ENCODE assay signal across 9 cellular contexts in genomic region chr17:44779211-44780025, GRCh38. TPM values are rescaled to one million over a fixed set of nuclear protein-coding genes. Genes with fewer than 3 reads are reported as not detected.
DNase-seq lines count a peak whose midpoint lies in the region; ATAC-seq and TF ChIP-seq lines count a peak whose summit lies in the region.
"Had no signal": no experiment of that assay in that cellular context is flagged by ENCODE, and none has a peak within 500 bp of the region (broad histone marks: within the 10 kb centered on the region; RNA-seq: fewer than 3 reads in every experiment).

No MANE protein-coding gene starts in this region.

- TF ChIP-seq POLR2A in esophagus squamous epithelium (IDR thresholded peaks at IDR 0.05), result no peak

- CTCF ChIA-PET in CD8-positive, alpha-beta memory T cell (lab: Charles Lee), result interaction anchor here (0.7 to 9.4 kb wide), 12 partner anchors 8 to 356 kb away, joined by 3 to 141 read pairs (median 4); partner anchors contain the start of gene ACBD4

- H3K36me3 Mint-ChIP-seq in CD8-positive, alpha-beta memory T cell, result no peaks in the 10 kb centered on the region
- no peaks in the 10 kb centered on the region for H3K36me3 Mint-ChIP-seq in naive B cell

- peak; percentile 70 to 82 (median 75) for DNase-seq in CD8-positive, alpha-beta memory T cell
- DNase-seq in OCI-M1 (lab: John Stamatoyannopoulos, UW) (peak; percentile 84), esophagus squamous epithelium (lab: John Stamatoyannopoulos, UW) (no peak), naive B cell (peak; percentile 72), middle frontal gyrus (ENCODE audit: extremely low spot score, low spot score) (no peak)
- peak; percentile 88 to 91 for DNase-seq in activated T-cell treated with anti-CD3 and anti-CD28 coated beads, Interleukin-2, amount 50 U/mL, for 48 hours
- DNase-seq in stimulated activated CD8-positive, alpha-beta memory T cell treated with anti-CD3 and anti-CD28 coated beads, Interleukin-7, amount 100 ng/mL, for 1 hour (ENCODE audit: low read depth in 2 of 2), result peak; percentile 60 to 74

- POLR2A ChIA-PET in CD8-positive, alpha-beta memory T cell (lab: Charles Lee), result interaction anchor here (0.8 kb wide), 1 partner anchor 120 kb away, joined by 5 read pairs; the partner anchor contains the start of gene EFTUD2

- no peaks in the 10 kb centered on the region for H3K9me3 ChIP-seq in CD8-positive, alpha-beta memory T cell (ENCODE audit: low read length)
- H3K9me3 ChIP-seq in HUES48 (ENCODE audit: control insufficient read depth, insufficient read depth, low read length) (no peaks in the 10 kb centered on the region), esophagus squamous epithelium (no peaks in the 10 kb centered on the region)

- TF ChIP-seq CTCF in esophagus squamous epithelium (IDR thresholded peaks at IDR 0.05), result peak; percentile 75 to 90 (median 83)

- 9 to 19% methylated on average over 8 to 12 of the region's 36 CpGs for WGBS in esophagus squamous epithelium, 2 donors

- H3K9me3 Mint-ChIP-seq in CD8-positive, alpha-beta memory T cell, result no peaks in the 10 kb centered on the region
- H3K9me3 Mint-ChIP-seq in naive B cell, result no peaks in the 10 kb centered on the region

- ATAC-seq in naive B cell (ENCODE audit: low read depth in 2 of 2), result peak; percentile 24 to 39

- peak overlapping the region; percentile 70 for H3K4me3 ChIP-seq in CD8-positive, alpha-beta memory T cell (ENCODE audit: low read length)
- H3K4me3 ChIP-seq in HUES48 (ENCODE audit: low read depth, low read length), result peak overlapping the region; percentile 59
- peak overlapping the region in 3 of 4 donors; percentile 32 to 63 (median 35) for H3K4me3 ChIP-seq in esophagus squamous epithelium
- H3K4me3 ChIP-seq: SK-N-MC had no signal

- H3K27me3 ChIP-seq in CD8-positive, alpha-beta memory T cell (ENCODE audit: insufficient read depth, low read length, poor library complexity, severe bottlenecking), result no peaks in the 10 kb centered on the region
- H3K27me3 ChIP-seq in HUES48 (ENCODE audit: control insufficient read depth, insufficient read depth, low read length) (peaks cover 20% of the 10 kb centered on the region), esophagus squamous epithelium (peaks cover 0 to 34% (median 0%) of the 10 kb centered on the region in 4 donors)

- H3K27ac ChIP-seq in CD8-positive, alpha-beta memory T cell (ENCODE audit: low read depth, low read length), result no peak overlapping the region
- H3K27ac ChIP-seq in HUES48 (ENCODE audit: low read depth, low read length) (no peak overlapping the region), esophagus squamous epithelium (peak overlapping the region in 3 of 4 donors; percentile 12 to 54 (median 51))
- H3K27ac ChIP-seq: SK-N-MC had no signal

- H3K27ac Mint-ChIP-seq in CD8-positive, alpha-beta memory T cell, result peak overlapping the region in 2 of 8 donors; percentile 37 to 54
- peak overlapping the region in 3 of 6 donors; percentile 16 to 37 (median 30) for H3K27ac Mint-ChIP-seq in naive B cell

- H3K4me1 ChIP-seq in CD8-positive, alpha-beta memory T cell (ENCODE audit: insufficient read depth, low read length), result peaks cover 16% of the 10 kb centered on the region
- peaks cover 32% of the 10 kb centered on the region for H3K4me1 ChIP-seq in HUES48 (ENCODE audit: control insufficient read depth, insufficient read depth, low read length)
- H3K4me1 ChIP-seq in esophagus squamous epithelium, result peaks cover 19 to 58% (median 24%) of the 10 kb centered on the region in 3 donors

- H3K9ac ChIP-seq in HUES48 (ENCODE audit: low read depth, low read length), result no peak overlapping the region

- intact Hi-C loops in esophagus squamous epithelium (cut with DNase I), result loop anchor here (5.0 kb wide), 2 partner anchors 88 to 353 kb away; partner anchors contain the start of gene PLCD3

- H3K4me3 Mint-ChIP-seq in CD8-positive, alpha-beta memory T cell, result peak overlapping the region; percentile 37 to 76 (median 65)
- H3K4me3 Mint-ChIP-seq in naive B cell, result peak overlapping the region; percentile 9 to 72 (median 66)

- peaks cover 5 to 20% (median 7%) of the 10 kb centered on the region in 3 donors for H3K4me1 Mint-ChIP-seq in CD8-positive, alpha-beta memory T cell
- H3K4me1 Mint-ChIP-seq in naive B cell, result peaks cover 17 to 36% (median 22%) of the 10 kb centered on the region in 3 donors

- H3K27me3 Mint-ChIP-seq in CD8-positive, alpha-beta memory T cell, result peaks cover 4 to 6% of the 10 kb centered on the region in 2 donors
- peaks cover 0 to 55% (median 19%) of the 10 kb centered on the region in 3 donors for H3K27me3 Mint-ChIP-seq in naive B cell

- H3K36me3 ChIP-seq in CD8-positive, alpha-beta memory T cell (ENCODE audit: insufficient read depth, low read length), result no peaks in the 10 kb centered on the region
- H3K36me3 ChIP-seq in HUES48 (ENCODE audit: control insufficient read depth, insufficient read depth, low read length), result no peaks in the 10 kb centered on the region
- no peaks in the 10 kb centered on the region for H3K36me3 ChIP-seq in esophagus squamous epithelium

RNA-seq across cellular contexts. Expression of gene ADAM11, which starts 20.6 kb away (rescaled TPM):
- total RNA-seq in CD8-positive, alpha-beta memory T cell, result under 1 TPM; 0.35 to 0.71 TPM
- polyA plus RNA-seq in CD8-positive, alpha-beta memory T cell, result not detected
- under 1 TPM in 2 of 4 donors, not detected in 2; 0.18 to 0.38 TPM for total RNA-seq in esophagus squamous epithelium
- polyA plus RNA-seq in naive B cell (ENCODE audit: low read depth in 6 of 6), result under 1 TPM in 1 of 6 donors, not detected in 5; 0.13 TPM

RNA-seq across cellular contexts. Expression of gene GJC1, which starts 50.7 kb away (rescaled TPM):
- 10 to 100 TPM in 1 of 2 experiments, 1 to 10 TPM in 1; 9.4 to 10.2 TPM for total RNA-seq in CD8-positive, alpha-beta memory T cell
- not detected for polyA plus RNA-seq in CD8-positive, alpha-beta memory T cell
- total RNA-seq in esophagus squamous epithelium, result 1 to 10 TPM; 1.2 to 5.9 (median 1.6) TPM
- not detected for polyA plus RNA-seq in naive B cell (ENCODE audit: low read depth in 6 of 6)

Comparison
In these comparisons a context has a peak if more than half of its experiments do, and no peak if none do; other contexts are left out.
1. DNase-seq: peak in CD8-positive, alpha-beta memory T cell (5 of 5), OCI-M1 (single experiment), activated T-cell treated with anti-CD3 and anti-CD28 coated beads, Interleukin-2, amount 50 U/mL, for 48 hours (2 of 2), naive B cell (single experiment) and stimulated activated CD8-positive, alpha-beta memory T cell treated with anti-CD3 and anti-CD28 coated beads, Interleukin-7, amount 100 ng/mL, for 1 hour (2 of 2); none in esophagus squamous epithelium (single experiment) and middle frontal gyrus (single experiment).
2. H3K27ac ChIP-seq: peak in esophagus squamous epithelium (3 of 4); none in CD8-positive, alpha-beta memory T cell (single experiment) and HUES48 (single experiment).
3. Peak in every context shown above with its lines, with median percentiles within 50 percentile points of each other: H3K4me3 ChIP-seq.